In the genomic region with DNA sequence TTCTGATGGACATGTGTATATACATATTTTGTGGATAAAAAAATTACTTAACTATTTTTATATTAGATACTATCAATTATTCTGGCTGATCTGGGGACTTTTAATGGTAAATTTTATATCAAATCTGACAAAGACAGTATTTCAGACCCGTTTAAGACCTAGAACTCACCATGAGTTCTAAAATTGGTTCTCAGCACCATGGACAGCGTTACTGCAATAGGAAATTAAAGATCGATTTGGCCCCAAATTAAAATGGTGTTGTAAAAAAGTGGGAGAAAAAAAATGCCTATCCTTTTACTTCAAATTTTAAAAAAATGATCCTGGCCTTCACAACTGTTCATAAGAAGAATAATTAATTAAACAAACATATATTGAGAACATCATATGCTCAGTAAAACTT, we compare ENCODE assay signal across 1 cellular context.
A peak's percentile ranks its signal among the peaks of the same experiment; 100 is the strongest.
TF ChIP-seq lines count a peak whose summit lies in the region.

No MANE protein-coding gene starts in this region.

TF ChIP-seq in PFSK-1, 5 proteins besides CTCF, POLR2A, EP300 and RAD21:
- TF ChIP-seq SIN3A (IDR thresholded peaks at IDR 0.05; ENCODE audit: borderline replicate concordance, insufficient read depth, low read length) (no peak), TAF1 (IDR thresholded peaks at IDR 0.05; ENCODE audit: borderline replicate concordance, insufficient read depth, low read length) (no peak), POLR2AphosphoS5 (IDR thresholded peaks at IDR 0.05; ENCODE audit: low read depth, low read length) (no peak), FOXP2 (optimal IDR thresholded peaks at IDR 0.05; ENCODE audit: borderline replicate concordance, extremely low read depth, extremely low read length, insufficient read depth) (no peak)
- TF ChIP-seq, protein P1, sequence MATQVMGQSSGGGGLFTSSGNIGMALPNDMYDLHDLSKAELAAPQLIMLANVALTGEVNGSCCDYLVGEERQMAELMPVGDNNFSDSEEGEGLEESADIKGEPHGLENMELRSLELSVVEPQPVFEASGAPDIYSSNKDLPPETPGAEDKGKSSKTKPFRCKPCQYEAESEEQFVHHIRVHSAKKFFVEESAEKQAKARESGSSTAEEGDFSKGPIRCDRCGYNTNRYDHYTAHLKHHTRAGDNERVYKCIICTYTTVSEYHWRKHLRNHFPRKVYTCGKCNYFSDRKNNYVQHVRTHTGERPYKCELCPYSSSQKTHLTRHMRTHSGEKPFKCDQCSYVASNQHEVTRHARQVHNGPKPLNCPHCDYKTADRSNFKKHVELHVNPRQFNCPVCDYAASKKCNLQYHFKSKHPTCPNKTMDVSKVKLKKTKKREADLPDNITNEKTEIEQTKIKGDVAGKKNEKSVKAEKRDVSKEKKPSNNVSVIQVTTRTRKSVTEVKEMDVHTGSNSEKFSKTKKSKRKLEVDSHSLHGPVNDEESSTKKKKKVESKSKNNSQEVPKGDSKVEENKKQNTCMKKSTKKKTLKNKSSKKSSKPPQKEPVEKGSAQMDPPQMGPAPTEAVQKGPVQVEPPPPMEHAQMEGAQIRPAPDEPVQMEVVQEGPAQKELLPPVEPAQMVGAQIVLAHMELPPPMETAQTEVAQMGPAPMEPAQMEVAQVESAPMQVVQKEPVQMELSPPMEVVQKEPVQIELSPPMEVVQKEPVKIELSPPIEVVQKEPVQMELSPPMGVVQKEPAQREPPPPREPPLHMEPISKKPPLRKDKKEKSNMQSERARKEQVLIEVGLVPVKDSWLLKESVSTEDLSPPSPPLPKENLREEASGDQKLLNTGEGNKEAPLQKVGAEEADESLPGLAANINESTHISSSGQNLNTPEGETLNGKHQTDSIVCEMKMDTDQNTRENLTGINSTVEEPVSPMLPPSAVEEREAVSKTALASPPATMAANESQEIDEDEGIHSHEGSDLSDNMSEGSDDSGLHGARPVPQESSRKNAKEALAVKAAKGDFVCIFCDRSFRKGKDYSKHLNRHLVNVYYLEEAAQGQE (IDR thresholded peaks at IDR 0.05; ENCODE audit: insufficient read depth in 1 of 2, low read depth in 2 of 2, low read length in 2 of 2): peak; percentile 81 to 94
TF ChIP-seq in PFSK-1: peak in this region for 1.
